In the genomic region with DNA sequence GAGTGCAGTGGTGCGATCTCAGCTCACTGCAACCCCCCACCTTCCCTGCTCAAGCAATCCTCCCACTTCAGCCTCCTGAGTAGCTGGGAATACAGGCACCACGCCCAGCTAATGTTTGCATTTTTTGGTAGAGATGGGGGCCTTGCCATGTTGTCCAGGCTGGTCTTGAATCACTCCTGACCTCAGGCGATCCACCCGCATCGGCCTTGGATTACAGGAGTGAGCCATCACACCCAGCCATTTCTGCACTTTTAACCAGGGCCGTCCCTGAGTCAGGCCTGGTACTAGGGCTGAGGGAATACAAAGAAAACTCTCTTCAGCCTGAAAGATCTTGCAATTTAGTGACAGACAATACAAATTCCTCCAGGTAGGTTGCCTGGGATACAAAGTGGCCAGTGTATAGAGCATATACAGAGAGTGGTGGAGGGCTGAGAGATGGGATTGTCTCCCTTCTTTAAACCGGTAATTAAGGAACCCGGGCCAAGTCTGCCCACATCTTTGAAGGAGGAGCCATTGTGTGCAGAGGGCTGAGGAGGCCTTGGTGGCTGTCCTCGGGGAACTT, we compare ENCODE assay signal across 24 cellular contexts.
"Had no signal": no experiment of that assay in that cellular context is flagged by ENCODE, and none has a peak within 500 bp of the region (broad histone marks: within the 10 kb centered on the region; RNA-seq: fewer than 3 reads in every experiment).

No MANE protein-coding gene starts in this region.

- H3K4me3 ChIP-seq: breast epithelium, dorsolateral prefrontal cortex, heart right ventricle, prostate gland, testis, vagina had no signal

- H3K9me3 Mint-ChIP-seq: activated CD4-positive, alpha-beta T cell treated with anti-CD3 and anti-CD28 coated beads, Interleukin-2, amount 10 ng/mL, durations not matched to agents 24 days and 14 days; activated CD8-positive, alpha-beta T cell treated with anti-CD3 and anti-CD28 coated beads for 36 hours; activated naive CD4-positive, alpha-beta T cell treated with anti-CD3 and anti-CD28 coated beads, Interleukin-2, amount 50 U/mL, for 72 hours; activated T-helper 1 cell treated with anti-CD3 and anti-CD28 coated beads, Interleukin-12 subunit alpha, Interleukin-12 subunit beta, Interleukin-2, Interleukin-4 antibody, amounts not matched to agents 30 ng/mL and 10 ng/mL and 1 ng/mL, durations not matched to agents 14 hours and 24 hours and 36 hours; central memory CD8-positive, alpha-beta T cell had no signal

- ATAC-seq: activated CD4-positive, CD25-positive, alpha-beta regulatory T cell treated with anti-CD3 and anti-CD28 coated beads, Interleukin-2, amount 50 U/mL, for 24 hours; activated CD8-positive, alpha-beta T cell treated with anti-CD3 and anti-CD28 coated beads for 36 hours; activated naive CD4-positive, alpha-beta T cell treated with anti-CD3 and anti-CD28 coated beads, Interleukin-2, amount 50 U/mL, for 72 hours; heart right ventricle; left colon had no signal

- H3K27me3 Mint-ChIP-seq: activated CD8-positive, alpha-beta T cell treated with anti-CD3 and anti-CD28 coated beads for 36 hours; central memory CD8-positive, alpha-beta T cell; naive B cell; type B pancreatic cell had no signal

- H3K36me3 Mint-ChIP-seq: activated naive CD4-positive, alpha-beta T cell treated with anti-CD3 and anti-CD28 coated beads, Interleukin-2, amount 50 U/mL, for 72 hours; type B pancreatic cell had no signal

- H3K27ac ChIP-seq: breast epithelium, dorsolateral prefrontal cortex, epithelial cell of prostate, heart right ventricle, prostate gland, testis, vagina, VCaP had no signal

- H3K27ac Mint-ChIP-seq: activated CD4-positive, alpha-beta T cell treated with anti-CD3 and anti-CD28 coated beads, Interleukin-2, amount 10 ng/mL, durations not matched to agents 24 days and 14 days; activated CD8-positive, alpha-beta T cell treated with anti-CD3 and anti-CD28 coated beads for 36 hours; activated naive CD4-positive, alpha-beta T cell treated with anti-CD3 and anti-CD28 coated beads, Interleukin-2, amount 50 U/mL, for 72 hours; activated T-helper 1 cell treated with anti-CD3 and anti-CD28 coated beads, Interleukin-12 subunit alpha, Interleukin-12 subunit beta, Interleukin-2, Interleukin-4 antibody, amounts not matched to agents 30 ng/mL and 10 ng/mL and 1 ng/mL, durations not matched to agents 14 hours and 24 hours and 36 hours; naive B cell; type B pancreatic cell had no signal

- FAIRE-seq: astrocyte, colon, keratinocyte had no signal

- DNase-seq: activated CD4-positive, alpha-beta T cell treated with anti-CD3 and anti-CD28 coated beads, Interleukin-2, amount 10 ng/mL, durations not matched to agents 24 days and 14 days; activated CD8-positive, alpha-beta T cell treated with anti-CD3 and anti-CD28 coated beads for 36 hours; activated gamma-delta T cell; dorsolateral prefrontal cortex; heart right ventricle; left colon; mesenchymal stem cell; naive B cell; stimulated activated CD4-positive, alpha-beta T cell treated with anti-CD3 and anti-CD28 coated beads, Interleukin-4, amount 100 ng/mL, for 1 hour; stimulated activated naive CD4-positive, alpha-beta T cell; testis had no signal

- H3K4me1 Mint-ChIP-seq: naive B cell had no signal

- H3K4me3 Mint-ChIP-seq: activated CD4-positive, alpha-beta T cell treated with anti-CD3 and anti-CD28 coated beads, Interleukin-2, amount 10 ng/mL, durations not matched to agents 24 days and 14 days; activated CD8-positive, alpha-beta T cell treated with anti-CD3 and anti-CD28 coated beads for 36 hours; activated T-helper 1 cell treated with anti-CD3 and anti-CD28 coated beads, Interleukin-12 subunit alpha, Interleukin-12 subunit beta, Interleukin-2, Interleukin-4 antibody, amounts not matched to agents 30 ng/mL and 10 ng/mL and 1 ng/mL, durations not matched to agents 14 hours and 24 hours and 36 hours; central memory CD8-positive, alpha-beta T cell; naive B cell; type B pancreatic cell had no signal
